In genomic region chr19:49502866-49503581, GRCh38 we compare ENCODE assay signal across 8 cellular contexts. TPM values are rescaled to one million over a fixed set of nuclear protein-coding genes. Genes with fewer than 3 reads are reported as not detected.
DNase-seq lines count a peak whose midpoint lies in the region; ATAC-seq and TF ChIP-seq lines count a peak whose summit lies in the region.

No MANE protein-coding gene starts in this region.

- no peak overlapping the region for H3K56ac ChIP-seq in H9 (ENCODE audit: insufficient read length, low read depth, low read length)

- no peak overlapping the region for H3K23ac ChIP-seq in H9 (ENCODE audit: insufficient read length, low read depth, low read length)

- H4K5ac ChIP-seq in H9 (ENCODE audit: insufficient read length, low read depth, low read length), result no peak overlapping the region

- H2AK5ac ChIP-seq in H9 (ENCODE audit: insufficient read length, low read length), result no peak overlapping the region

- H3K4me1 ChIP-seq in H9 (ENCODE audit: insufficient read depth, low read length) (no peaks in the 10 kb centered on the region; the same call in 1 of the 2 replicates), esophagus squamous epithelium (peaks cover 22 to 57% (median 25%) of the 10 kb centered on the region in 3 donors), ovary (ENCODE audit: insufficient read depth) (no peaks in the 10 kb centered on the region)

- peaks cover under 1% of the 10 kb centered on the region; the same call in 1 of the 2 replicates for H3K27me3 Mint-ChIP-seq in H9 (ENCODE audit: low read depth)

- H2AFZ ChIP-seq in H9 (ENCODE audit: low read length), result no peak overlapping the region

- H3K27ac ChIP-seq in H9 (ENCODE audit: insufficient read length, low read depth, low read length) (no peak overlapping the region), esophagus squamous epithelium (peak overlapping the region in 1 of 4 donors; percentile 21), ovary (no peak overlapping the region)

- no peak overlapping the region for H2BK15ac ChIP-seq in H9 (ENCODE audit: low read depth, low read length)

- no peak overlapping the region for H4K8ac ChIP-seq in H9 (replicated peaks; ENCODE audit: insufficient read length, low read depth, low read length)

- no peak overlapping the region for H3T11ph ChIP-seq in H9 (ENCODE audit: low read length)

- peaks cover 15 to 22% (median 18%) of the 10 kb centered on the region in 3 experiments; a peak in 6 of 7 replicates for H3K36me3 Mint-ChIP-seq in H9 (ENCODE audit: insufficient read depth in 1 of 3, low read depth in 3 of 3)

- TF ChIP-seq EP300 in ovary (IDR thresholded peaks at IDR 0.05), result no peak

- ATAC-seq in HG02798 (IDR thresholded peaks at IDR 0.05; ENCODE audit: poor library complexity, unreplicated experiment) (no peak), HG02623 (IDR thresholded peaks at IDR 0.05; ENCODE audit: unreplicated experiment) (no peak)

- peak; percentile 51 for DNase-seq in Ammon's horn (ENCODE audit: low spot score)
- DNase-seq in H9, result peak; percentile 46
- DNase-seq in NCI-H510A (lab: John Stamatoyannopoulos, UW), result peak; percentile 75
- DNase-seq in activated CD4-positive, alpha-beta T cell treated with anti-CD3 and anti-CD28 coated beads, Interleukin-2, amount 50 U/mL, for 48 hours, result peak; percentile 37 to 54
- no peak for DNase-seq in esophagus squamous epithelium (lab: John Stamatoyannopoulos, UW)
- peak in 4 of 5 donors; percentile 56 to 72 (median 64) for DNase-seq in ovary

- H3K27me3 ChIP-seq in H9 (ENCODE audit: insufficient read depth, low read length) (no peaks in the 10 kb centered on the region), esophagus squamous epithelium (no peaks in the 10 kb centered on the region), ovary (no peaks in the 10 kb centered on the region)

- H2BK20ac ChIP-seq in H9 (ENCODE audit: low read depth, low read length, poor library complexity, severe bottlenecking), result no peak overlapping the region

- no peaks in the 10 kb centered on the region for H3K23me2 ChIP-seq in H9 (ENCODE audit: insufficient read length, low read depth, low read length, poor library complexity, severe bottlenecking)

- H2BK12ac ChIP-seq in H9 (ENCODE audit: insufficient read length, low read depth, low read length), result no peak overlapping the region

- TF ChIP-seq POLR2A in esophagus squamous epithelium (IDR thresholded peaks at IDR 0.05) (no peak), ovary (IDR thresholded peaks at IDR 0.05) (no peak)

- H3K9ac ChIP-seq in H9 (ENCODE audit: extremely low read depth, insufficient read length, low read length), result no peak overlapping the region

- H3K18ac ChIP-seq in H9 (ENCODE audit: insufficient read length, low read depth, low read length), result no peak overlapping the region

- no peaks in the 10 kb centered on the region; a peak in 1 of 5 replicates for H3K9me3 Mint-ChIP-seq in H9

- no peak overlapping the region for H3K4ac ChIP-seq in H9 (ENCODE audit: low read depth, low read length)

- no CpG with 5 or more reads among the region's 14 CpGs for WGBS in H9 (ENCODE audit: extremely low coverage, insufficient read length, low lambda C conversion rate)
- WGBS in esophagus squamous epithelium, 2 donors, result 36 to 47% methylated on average over 14 of the region's 14 CpGs
- 29 to 42% (median 30%) methylated on average over 14 of the region's 14 CpGs for WGBS in ovary, 3 donors

- peaks cover 14 to 22% (median 19%) of the 10 kb centered on the region in 3 donors for H3K36me3 ChIP-seq in esophagus squamous epithelium
- no peaks in the 10 kb centered on the region for H3K36me3 ChIP-seq in ovary

- H3K9me3 ChIP-seq in H9 (ENCODE audit: control insufficient read depth, low read depth, low read length), result no peaks in the 10 kb centered on the region
- no peaks in the 10 kb centered on the region for H3K9me3 ChIP-seq in esophagus squamous epithelium
- no peaks in the 10 kb centered on the region for H3K9me3 ChIP-seq in ovary

- no peaks in the 10 kb centered on the region for H3K79me2 ChIP-seq in H9 (ENCODE audit: insufficient read depth, low read length)

- no peak overlapping the region for H3K14ac ChIP-seq in H9 (ENCODE audit: insufficient read depth, low read length)

- peak overlapping the region in 1 of 2 experiments; percentile 60; a peak in 1 of 5 replicates for H3K4me3 Mint-ChIP-seq in H9

- no peak overlapping the region for H2BK5ac ChIP-seq in H9 (ENCODE audit: insufficient read length, low read length)

- intact Hi-C loops in esophagus squamous epithelium (cut with DNase I), result no loop called here
- intact Hi-C loops in ovary (cut with DNase I), result no loop called here

- H3K79me1 ChIP-seq in H9 (ENCODE audit: insufficient read depth, low read depth, low read length, poor library complexity, severe bottlenecking), result no peaks in the 10 kb centered on the region

- H4K20me1 ChIP-seq in H9 (ENCODE audit: control insufficient read depth, insufficient read depth, insufficient read length), result no peaks in the 10 kb centered on the region

- H3K4me1 Mint-ChIP-seq in H9, result peaks cover 21 to 25% of the 10 kb centered on the region in 2 experiments

- no peak overlapping the region for H3K27ac Mint-ChIP-seq in H9

- TF ChIP-seq CTCF in H9 (conservative IDR thresholded peaks at IDR 0.05) (peak; percentile 59), esophagus squamous epithelium (IDR thresholded peaks at IDR 0.05) (peak; percentile 37 to 69 (median 62)), ovary (IDR thresholded peaks at IDR 0.05) (peak; percentile 51 to 81 (median 74))

- no peak overlapping the region for H4K91ac ChIP-seq in H9 (ENCODE audit: insufficient read length, low read depth, low read length)

- no peak overlapping the region for H2BK120ac ChIP-seq in H9 (ENCODE audit: low read depth, low read length, poor library complexity, severe bottlenecking)

- peak overlapping the region in 1 of 4 donors; percentile 10 for H3K4me3 ChIP-seq in esophagus squamous epithelium
- no peak overlapping the region for H3K4me3 ChIP-seq in ovary

- H3K4me2 ChIP-seq in H9 (ENCODE audit: insufficient read depth, insufficient read length, low read length), result no peak overlapping the region

RNA-seq across cellular contexts. Expression of gene RPS11, which starts 6.8 kb away (rescaled TPM):
- total RNA-seq in H9 (2021) (2,503 and 2,512 TPM in 2 replicates), esophagus squamous epithelium (1,000 to 10,000 TPM; 2,317 to 5,784 (median 3,336) TPM), ovary (over 10,000 TPM in 2 of 7 donors, 1,000 to 10,000 TPM in 5; 2,881 to 13,366 (median 4,211) TPM)
- 1,000 to 10,000 TPM; 8,754 to 9,572 TPM for polyA plus RNA-seq in ovary

RNA-seq across cellular contexts. Expression of gene FCGRT, which starts 9.4 kb away (rescaled TPM):
- total RNA-seq in H9 (2021), result 41.1 and 45.4 TPM in 2 replicates
- 100 to 1,000 TPM in 1 of 4 donors, 10 to 100 TPM in 3; 18.0 to 129 (median 60.0) TPM for total RNA-seq in esophagus squamous epithelium
- total RNA-seq in ovary, result 100 to 1,000 TPM; 158 to 247 (median 238) TPM
- polyA plus RNA-seq in ovary, result 100 to 1,000 TPM; 180 to 295 TPM

RNA-seq across cellular contexts. Expression of gene RPL13A, which starts 15.6 kb away (rescaled TPM):
- total RNA-seq in H9 (2021) (3,286 and 3,356 TPM in 2 replicates), esophagus squamous epithelium (1,000 to 10,000 TPM; 1,642 to 4,119 (median 2,165) TPM), ovary (1,000 to 10,000 TPM; 4,998 to 9,736 (median 6,664) TPM)
- 1,000 to 10,000 TPM; 3,682 to 6,907 TPM for polyA plus RNA-seq in ovary

RNA-seq across cellular contexts. Expression of gene RCN3, which starts 24.8 kb away (rescaled TPM):
- total RNA-seq in H9 (2021), result 14.5 and 15.0 TPM in 2 replicates
- 1 to 10 TPM; 1.0 to 7.2 (median 2.3) TPM for total RNA-seq in esophagus squamous epithelium
- 10 to 100 TPM; 26.4 to 54.8 (median 37.8) TPM for total RNA-seq in ovary
- 10 to 100 TPM; 13.6 to 37.5 TPM for polyA plus RNA-seq in ovary

RNA-seq across cellular contexts. Expression of gene FLT3LG, which starts 29.0 kb away (rescaled TPM):
- total RNA-seq in H9 (2021), result 2.1 and 2.6 TPM in 2 replicates
- total RNA-seq in esophagus squamous epithelium, result 1 to 10 TPM in 3 of 4 donors, under 1 TPM in 1; 0.75 to 4.2 (median 2.7) TPM
- total RNA-seq in ovary, result 10 to 100 TPM in 5 of 7 donors, 1 to 10 TPM in 2; 5.1 to 15.2 (median 12.2) TPM
- 10 to 100 TPM in 1 of 2 donors, 1 to 10 TPM in 1; 3.9 to 15.3 TPM for polyA plus RNA-seq in ovary
